Comparison of ENCODE assay signal across 17 cellular contexts in the genomic region with DNA sequence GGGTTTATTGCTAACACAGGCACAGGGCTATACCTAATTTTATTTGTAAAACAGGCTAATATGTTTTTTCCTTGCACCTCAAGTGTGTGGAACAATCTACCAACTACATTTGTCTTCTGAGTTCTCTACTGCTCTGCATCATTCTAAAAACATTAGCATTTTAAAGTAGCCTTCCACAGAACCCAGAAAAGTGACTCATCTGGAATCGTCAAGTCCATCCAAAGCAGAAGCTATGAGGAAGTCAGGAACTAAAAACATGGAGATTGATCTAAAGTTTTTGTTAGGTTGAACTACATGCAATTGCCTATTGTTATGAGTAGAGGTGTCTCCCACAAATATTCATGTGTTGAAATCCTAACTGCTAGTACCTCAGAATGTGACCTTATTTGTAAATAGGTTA.
"Had no signal": no experiment of that assay in that cellular context is flagged by ENCODE, and none has a peak within 500 bp of the region (broad histone marks: within the 10 kb centered on the region; RNA-seq: fewer than 3 reads in every experiment).

No MANE protein-coding gene starts in this region.

- FAIRE-seq: frontal cortex, small intestine had no signal

- H3K4me2 ChIP-seq: hepatocyte had no signal

- H3K27ac Mint-ChIP-seq: activated CD4-positive, alpha-beta T cell treated with anti-CD3 and anti-CD28 coated beads, Interleukin-2, amount 10 ng/mL, durations not matched to agents 24 days and 14 days; mesothelial cell of epicardium; WTC11 had no signal

- H3K36me3 ChIP-seq: breast epithelium, esophagus squamous epithelium, lower lobe of right lung, neutrophil, right atrium auricular region, tibial artery, uterus had no signal

- DNase-seq: activated CD4-positive, alpha-beta T cell treated with anti-CD3 and anti-CD28 coated beads, Interleukin-2, amount 10 ng/mL, durations not matched to agents 24 days and 14 days; activated CD8-positive, alpha-beta memory T cell treated with anti-CD3 and anti-CD28 coated beads for 24 hours; activated naive CD4-positive, alpha-beta T cell treated with anti-CD3 and anti-CD28 coated beads, Interleukin-2, amount 50 U/mL, for 16 hours; activated T-cell treated with anti-CD3 and anti-CD28 coated beads for 4 hours; amygdala; esophagus squamous epithelium; lower lobe of right lung; small intestine; tibial artery; uterus had no signal

- H3K9me3 Mint-ChIP-seq: activated CD4-positive, alpha-beta T cell treated with anti-CD3 and anti-CD28 coated beads, Interleukin-2, amount 10 ng/mL, durations not matched to agents 24 days and 14 days had no signal

- H3K79me2 ChIP-seq: hepatocyte had no signal

- H3K4me3 Mint-ChIP-seq: activated CD4-positive, alpha-beta T cell treated with anti-CD3 and anti-CD28 coated beads, Interleukin-2, amount 10 ng/mL, durations not matched to agents 24 days and 14 days; mesothelial cell of epicardium; WTC11 had no signal

- H3K4me3 ChIP-seq: breast epithelium, esophagus squamous epithelium, hepatocyte, lower lobe of right lung, right atrium auricular region, tibial artery, uterus had no signal

- H3K4me1 ChIP-seq: breast epithelium, esophagus squamous epithelium, lower lobe of right lung, right atrium auricular region, tibial artery, uterus had no signal

- H2AFZ ChIP-seq: hepatocyte had no signal

- H3K4me1 Mint-ChIP-seq: activated CD4-positive, alpha-beta T cell treated with anti-CD3 and anti-CD28 coated beads, Interleukin-2, amount 10 ng/mL, durations not matched to agents 24 days and 14 days had no signal

- ATAC-seq: lower lobe of right lung, WTC11 had no signal

- H3K27ac ChIP-seq: breast epithelium, esophagus squamous epithelium, hepatocyte, lower lobe of right lung, neutrophil, right atrium auricular region, tibial artery, uterus had no signal

- H3K9me3 ChIP-seq: breast epithelium, esophagus squamous epithelium, lower lobe of right lung, neutrophil, right atrium auricular region, tibial artery, uterus had no signal

- H3K36me3 Mint-ChIP-seq: mesothelial cell of epicardium had no signal

- H3K27me3 ChIP-seq: breast epithelium, hepatocyte, right atrium auricular region, tibial artery, uterus had no signal
